Comparison of ENCODE assay signal across 1 cellular context in the genomic region with DNA sequence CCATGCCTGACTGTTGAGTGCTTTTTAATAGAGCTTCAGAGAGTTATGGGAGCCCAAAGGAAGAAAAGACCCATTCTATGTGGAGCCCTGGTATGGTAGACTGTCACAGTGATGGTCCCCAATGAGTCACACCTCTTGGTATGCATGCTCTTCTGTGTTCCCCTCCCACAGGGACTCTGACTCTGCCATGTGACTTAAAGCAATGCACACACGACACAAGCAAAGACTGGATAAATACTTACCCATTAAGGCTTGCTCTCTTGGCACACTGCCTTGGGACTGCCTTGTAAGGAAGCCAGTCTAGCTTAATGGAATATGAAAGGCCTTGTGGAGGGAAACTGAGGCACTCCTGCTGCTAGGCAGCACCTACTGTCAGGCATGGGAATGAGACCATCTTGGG.
A peak's percentile ranks its signal among the peaks of the same experiment; 100 is the strongest.
TF ChIP-seq lines count a peak whose summit lies in the region.

No MANE protein-coding gene starts in this region.

TF ChIP-seq in HepG2, 621 proteins besides CTCF, POLR2A, EP300 and RAD21 (continued from another document):
- no peak for TF ChIP-seq PATZ1 (CRISPR knock-in tag; IDR thresholded peaks at IDR 0.05)
- TF ChIP-seq ZNF264 (CRISPR knock-in tag; IDR thresholded peaks at IDR 0.05), result no peak
- TF ChIP-seq ZNF224 (CRISPR knock-in tag; IDR thresholded peaks at IDR 0.05), result no peak
- TF ChIP-seq TOE1 (CRISPR knock-in tag; IDR thresholded peaks at IDR 0.05), result no peak
- TF ChIP-seq, protein P1, sequence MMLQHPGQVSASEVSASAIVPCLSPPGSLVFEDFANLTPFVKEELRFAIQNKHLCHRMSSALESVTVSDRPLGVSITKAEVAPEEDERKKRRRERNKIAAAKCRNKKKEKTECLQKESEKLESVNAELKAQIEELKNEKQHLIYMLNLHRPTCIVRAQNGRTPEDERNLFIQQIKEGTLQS (CRISPR knock-in tag; IDR thresholded peaks at IDR 0.05), result peak; percentile 35; the same call in 1 of the 2 replicates
- peak; percentile 29; the same call in 1 of the 2 replicates for TF ChIP-seq HMG20A (CRISPR knock-in tag; IDR thresholded peaks at IDR 0.05; ENCODE audit: borderline replicate concordance)
- TF ChIP-seq, protein P2, sequence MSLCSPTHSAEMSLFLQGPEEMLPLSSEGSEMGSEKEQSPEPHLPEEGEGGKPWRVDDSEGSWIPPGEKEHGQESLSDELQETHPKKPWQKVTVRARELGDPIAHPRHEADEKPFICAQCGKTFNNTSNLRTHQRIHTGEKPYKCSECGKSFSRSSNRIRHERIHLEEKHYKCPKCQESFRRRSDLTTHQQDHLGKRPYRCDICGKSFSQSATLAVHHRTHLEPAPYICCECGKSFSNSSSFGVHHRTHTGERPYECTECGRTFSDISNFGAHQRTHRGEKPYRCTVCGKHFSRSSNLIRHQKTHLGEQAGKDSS (CRISPR knock-in tag; IDR thresholded peaks at IDR 0.05; ENCODE audit: borderline replicate concordance, low read depth), result no peak
- no peak for TF ChIP-seq ZNF670 (CRISPR knock-in tag; IDR thresholded peaks at IDR 0.05; ENCODE audit: borderline replicate concordance)
- peak; percentile 45; the same call in 1 of the 2 replicates for TF ChIP-seq SAP130 (CRISPR knock-in tag; IDR thresholded peaks at IDR 0.05; ENCODE audit: low read depth)
- peak; percentile 53; the same call in 1 of the 2 replicates for TF ChIP-seq USF2 (IDR thresholded peaks at IDR 0.05; ENCODE audit: low read depth, low read length)
- TF ChIP-seq USF2 (CRISPR knock-in tag; IDR thresholded peaks at IDR 0.05; ENCODE audit: borderline replicate concordance), result no peak
- TF ChIP-seq ZNF878 (CRISPR knock-in tag; IDR thresholded peaks at IDR 0.05), result no peak
- TF ChIP-seq ELF1 (CRISPR knock-in tag; IDR thresholded peaks at IDR 0.05), result no peak
- no peak for TF ChIP-seq ZNF44 (CRISPR knock-in tag; IDR thresholded peaks at IDR 0.05)
- TF ChIP-seq FOSL2 (CRISPR knock-in tag; IDR thresholded peaks at IDR 0.05), result peak; percentile 93
- no peak for TF ChIP-seq ZBTB3 (CRISPR knock-in tag; IDR thresholded peaks at IDR 0.05; ENCODE audit: borderline replicate concordance, low read depth)
- no peak for TF ChIP-seq ZNF20 (CRISPR knock-in tag; IDR thresholded peaks at IDR 0.05)
- no peak for TF ChIP-seq ZNF446 (CRISPR knock-in tag; IDR thresholded peaks at IDR 0.05)
- 0 out of 2 replicates have a peak, but pooled peaks have one; percentile 24 for TF ChIP-seq THAP11 (CRISPR knock-in tag; IDR thresholded peaks at IDR 0.05)
